In the genomic region with DNA sequence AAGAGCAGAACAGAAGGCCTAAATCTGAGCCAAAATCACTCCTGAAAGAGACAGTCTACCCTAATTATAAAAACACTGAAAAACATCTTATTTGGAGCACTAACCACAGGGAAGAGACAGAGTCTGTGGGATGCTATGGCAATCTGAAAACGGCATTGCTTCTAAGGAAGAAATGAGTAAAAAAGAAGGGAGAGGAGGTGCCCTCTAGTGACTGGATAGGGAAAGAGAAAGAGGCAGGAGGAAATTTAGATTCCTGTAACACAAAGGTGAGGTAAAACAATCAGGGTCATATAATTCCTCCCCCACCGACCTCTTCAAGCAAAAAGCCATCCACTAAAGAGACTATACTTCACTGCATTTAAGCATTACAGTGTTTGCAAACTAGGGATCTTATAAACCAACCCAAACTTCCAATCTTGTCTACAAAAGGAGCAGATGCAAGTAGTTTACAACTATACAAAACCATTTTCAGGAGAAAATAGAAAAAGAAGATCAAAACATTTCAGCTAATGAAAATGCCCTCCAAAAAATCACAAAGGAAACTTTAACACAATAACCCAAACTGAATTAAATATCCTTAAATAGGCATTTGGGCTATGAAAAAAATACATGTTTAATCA, we compare ENCODE assay signal across 8 cellular contexts. TPM values are rescaled to one million over a fixed set of nuclear protein-coding genes. Genes with fewer than 3 reads are reported as not detected.
DNase-seq lines count a peak whose midpoint lies in the region; ATAC-seq, FAIRE-seq and TF ChIP-seq lines count a peak whose summit lies in the region.

No MANE protein-coding gene starts in this region.

- POLR2A ChIA-PET in activated CD4-positive, alpha-beta T cell treated with anti-CD3 and anti-CD28 coated beads, Interleukin-2, amount 10 ng/mL, durations not matched to agents 7 days and 5 days (lab: Charles Lee), result no interaction called here

- H3K4me3 ChIP-seq in AG10803 (ENCODE audit: low read length), result no peak overlapping the region
- H3K4me3 ChIP-seq in fibroblast of villous mesenchyme (ENCODE audit: low read depth, low read length), result no peak overlapping the region

- TF ChIP-seq CTCF in AG10803 (conservative IDR thresholded peaks at IDR 0.05; ENCODE audit: low read length) (peak; percentile 66), fibroblast of villous mesenchyme (IDR thresholded peaks at IDR 0.05; ENCODE audit: insufficient read depth, low read depth, low read length) (peak; percentile 68)

- no peak for TF ChIP-seq POLR2A in H54 (IDR thresholded peaks at IDR 0.05; ENCODE audit: low read depth, low read length)

- peaks cover 13% of the 10 kb centered on the region for H3K36me3 Mint-ChIP-seq in activated CD4-positive, alpha-beta T cell treated with anti-CD3 and anti-CD28 coated beads, Interleukin-2, amount 10 ng/mL, durations not matched to agents 7 days and 5 days (ENCODE audit: low read depth)

- H3K27ac Mint-ChIP-seq in activated CD4-positive, alpha-beta T cell treated with anti-CD3 and anti-CD28 coated beads, Interleukin-2, amount 10 ng/mL, durations not matched to agents 7 days and 5 days, result no peak overlapping the region

- CTCF ChIA-PET in activated CD4-positive, alpha-beta T cell treated with anti-CD3 and anti-CD28 coated beads, Interleukin-2, amount 10 ng/mL, durations not matched to agents 7 days and 5 days (lab: Charles Lee), result interaction anchor here (0.7 to 1.3 kb wide), 2 partner anchors 12 to 475 kb away, joined by 5 read pairs; no protein-coding TSS in a partner anchor

- FAIRE-seq in H54 (lab: Jason Lieb, UNC) (peak; percentile 50), RCC 7860 (lab: Jason Lieb, UNC) (peak; percentile 34)

- no peak for ATAC-seq in HG02678 (IDR thresholded peaks at IDR 0.05; ENCODE audit: unreplicated experiment)
- ATAC-seq in Right ventricle myocardium inferior, result no peak

- no peaks in the 10 kb centered on the region for H3K27me3 Mint-ChIP-seq in activated CD4-positive, alpha-beta T cell treated with anti-CD3 and anti-CD28 coated beads, Interleukin-2, amount 10 ng/mL, durations not matched to agents 7 days and 5 days

- H3K4me1 Mint-ChIP-seq in activated CD4-positive, alpha-beta T cell treated with anti-CD3 and anti-CD28 coated beads, Interleukin-2, amount 10 ng/mL, durations not matched to agents 7 days and 5 days, result no peaks in the 10 kb centered on the region

- intact Hi-C loops in Right ventricle myocardium inferior (cut with DNase I), result loop anchor here (10.0 kb wide), 1 partner anchor 607 kb away; no protein-coding TSS in a partner anchor

- H3K4me3 Mint-ChIP-seq in activated CD4-positive, alpha-beta T cell treated with anti-CD3 and anti-CD28 coated beads, Interleukin-2, amount 10 ng/mL, durations not matched to agents 7 days and 5 days, result no peak overlapping the region

- no peaks in the 10 kb centered on the region for H3K9me3 Mint-ChIP-seq in activated CD4-positive, alpha-beta T cell treated with anti-CD3 and anti-CD28 coated beads, Interleukin-2, amount 10 ng/mL, durations not matched to agents 7 days and 5 days

- DNase-seq in AG10803 (ENCODE audit: low read depth), result peak; percentile 12
- no peak for DNase-seq in H54 (ENCODE audit: insufficient read length, low spot score)
- DNase-seq in RCC 7860 (ENCODE audit: low spot score), result no peak
- DNase-seq in fibroblast of villous mesenchyme (ENCODE audit: low read depth), result peak; percentile 13
- DNase-seq in activated CD4-positive, alpha-beta T cell treated with anti-CD3 and anti-CD28 coated beads, Interleukin-2, amount 10 ng/mL, durations not matched to agents 7 days and 5 days, result no peak
- DNase-seq in hippocampal formation (lab: John Stamatoyannopoulos, UW), result no peak
- no peak for DNase-seq in Right ventricle myocardium inferior (ENCODE audit: missing footprints)

RNA-seq across cellular contexts. Expression of a gene that starts 32.6 kb away (rescaled TPM):
- 19.3 and 51.8 TPM in 2 replicates for total RNA-seq in fibroblast of villous mesenchyme
- 10 to 100 TPM; 24.3 to 28.8 TPM for total RNA-seq in activated CD4-positive, alpha-beta T cell treated with anti-CD3 and anti-CD28 coated beads, Interleukin-2, amount 10 ng/mL, durations not matched to agents 7 days and 5 days
- 12.1 TPM for total RNA-seq in Right ventricle myocardium inferior

Comparison
In these comparisons a context has a peak if more than half of its experiments do, and no peak if none do; other contexts are left out.
1. DNase-seq: peak in AG10803 (single experiment) and fibroblast of villous mesenchyme (single experiment); none in H54 (single experiment), RCC 7860 (single experiment), activated CD4-positive, alpha-beta T cell treated with anti-CD3 and anti-CD28 coated beads, Interleukin-2, amount 10 ng/mL, durations not matched to agents 7 days and 5 days (single experiment), hippocampal formation (0 of 2) and Right ventricle myocardium inferior (single experiment).